11 cellular contexts compared by ENCODE assay signal in genomic region chr3:181534881-181535280, GRCh38.
"Had no signal": no experiment of that assay in that cellular context is flagged by ENCODE, and none has a peak within 500 bp of the region (broad histone marks: within the 10 kb centered on the region; RNA-seq: fewer than 3 reads in every experiment).

No MANE protein-coding gene starts in this region.

- H3K27ac ChIP-seq: colonic mucosa, heart left ventricle, VCaP had no signal

- ATAC-seq: heart left ventricle; stimulated activated effector memory CD8-positive, alpha-beta T cell treated with anti-CD3 and anti-CD28 coated beads, Interleukin-12 subunit alpha, Interleukin-12 subunit beta, amount 100 ng/mL, for 72 hours had no signal

- DNase-seq: activated CD4-positive, alpha-beta T cell treated with anti-CD3 and anti-CD28 coated beads, Interleukin-2, amount 50 U/mL, for 48 hours; activated naive CD4-positive, alpha-beta T cell treated with anti-CD3 and anti-CD28 coated beads, Interleukin-2, amount 50 U/mL, for 16 hours; activated T-cell treated with anti-CD3 and anti-CD28 coated beads, Interleukin-2, amount 50 U/mL, for 1 hour; adrenal gland; colonic mucosa; effector CD8-positive, alpha-beta T cell; heart left ventricle; midbrain had no signal

- H3K36me3 ChIP-seq: adrenal gland, colonic mucosa, heart left ventricle had no signal

- H3K9me3 ChIP-seq: adrenal gland, colonic mucosa, heart left ventricle had no signal

- H3K4me1 ChIP-seq: colonic mucosa, heart left ventricle had no signal

- H3K27me3 ChIP-seq: adrenal gland, colonic mucosa, heart left ventricle had no signal

- H3K4me3 ChIP-seq: adrenal gland, colonic mucosa, heart left ventricle, lung had no signal
